In the genomic region with DNA sequence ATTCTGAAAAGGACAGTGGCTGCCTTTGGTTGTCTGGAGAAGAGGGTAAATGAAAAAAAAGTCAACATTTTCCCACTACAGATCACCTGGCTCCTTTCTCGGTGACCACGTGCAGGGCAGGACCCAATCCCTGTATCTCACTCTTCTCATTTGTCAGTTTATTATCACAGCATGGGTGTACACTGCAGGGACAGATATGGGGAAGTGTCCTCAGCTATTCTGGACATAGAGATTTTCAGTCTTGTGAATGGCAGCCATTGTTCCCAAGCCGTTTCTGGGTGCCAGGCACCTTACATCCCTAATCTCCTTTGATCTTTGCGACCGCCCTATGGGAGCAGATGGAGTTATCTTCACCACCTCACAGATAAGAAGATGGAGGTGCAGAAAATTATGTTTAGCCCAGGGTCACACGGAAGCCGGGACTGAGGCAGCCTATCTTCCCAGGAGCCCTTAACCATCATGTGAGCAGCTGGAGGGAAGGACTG, we compare ENCODE assay signal across 16 cellular contexts.
"Had no signal": no experiment of that assay in that cellular context is flagged by ENCODE, and none has a peak within 500 bp of the region (broad histone marks: within the 10 kb centered on the region; RNA-seq: fewer than 3 reads in every experiment).

No MANE protein-coding gene starts in this region.

- DNase-seq: activated CD4-positive, alpha-beta memory T cell treated with anti-CD3 and anti-CD28 coated beads, Interleukin-2, amount 10 ng/mL, durations not matched to agents 7 days and 5 days; activated CD4-positive, alpha-beta T cell treated with anti-CD3 and anti-CD28 coated beads for 48 hours; activated gamma-delta T cell treated with Interleukin-2 at 50 U/mL for 16 hours; activated T-cell treated with anti-CD3 and anti-CD28 coated beads, Interleukin-2, amount 50 U/mL, for 72 hours; central memory CD4-positive, alpha-beta T cell; effector memory CD4-positive, alpha-beta T cell; foreskin keratinocyte; left ventricle myocardium inferior; natural killer cell; stimulated activated CD4-positive, alpha-beta T cell treated with anti-CD3 and anti-CD28 coated beads, Interleukin-4, amount 100 ng/mL, for 24 hours; stimulated activated naive CD4-positive, alpha-beta T cell treated with Interleukin-2 at 50 U/mL for 16 hours; T-helper 9 cell had no signal

- H3K4me1 ChIP-seq: left ventricle myocardium inferior, prostate gland had no signal

- H3K9me3 ChIP-seq: left ventricle myocardium inferior, prostate gland, thoracic aorta, upper lobe of left lung had no signal

- H3K27ac ChIP-seq: foreskin keratinocyte, left ventricle myocardium inferior, prostate gland, thoracic aorta, upper lobe of left lung had no signal

- H3K27me3 ChIP-seq: foreskin keratinocyte, upper lobe of left lung had no signal

- ATAC-seq: activated naive CD4-positive, alpha-beta T cell treated with anti-CD3 and anti-CD28 coated beads, Interleukin-2, amount 50 U/mL, for 72 hours; foreskin keratinocyte; natural killer cell had no signal

- H3K36me3 ChIP-seq: left ventricle myocardium inferior, prostate gland, thoracic aorta, upper lobe of left lung had no signal

- H3K4me3 ChIP-seq: left ventricle myocardium inferior, prostate gland, thoracic aorta, upper lobe of left lung had no signal
